Comparison of ENCODE assay signal across 8 cellular contexts in genomic region chr10:80196270-80196949, GRCh38. TPM values are rescaled to one million over a fixed set of nuclear protein-coding genes. Genes with fewer than 3 reads are reported as not detected.
DNase-seq lines count a peak whose midpoint lies in the region; ATAC-seq and TF ChIP-seq lines count a peak whose summit lies in the region.

No MANE protein-coding gene starts in this region.

- no peaks in the 10 kb centered on the region for H3K27me3 ChIP-seq in CD4-positive, alpha-beta memory T cell (ENCODE audit: insufficient read depth, low read length)
- H3K27me3 ChIP-seq in effector memory CD4-positive, alpha-beta T cell (replicated peaks; ENCODE audit: control insufficient read depth, insufficient read depth, low read length, poor library complexity, severe bottlenecking): no peaks in the 10 kb centered on the region
- no peaks in the 10 kb centered on the region for H3K27me3 ChIP-seq in prostate gland (replicated peaks; ENCODE audit: insufficient read depth)
- no peaks in the 10 kb centered on the region for H3K27me3 ChIP-seq in neural progenitor cell

- peaks cover 11% of the 10 kb centered on the region for H3K36me3 ChIP-seq in CD4-positive, alpha-beta memory T cell (ENCODE audit: insufficient read depth, low read length)
- peaks cover 4% of the 10 kb centered on the region for H3K36me3 ChIP-seq in effector memory CD4-positive, alpha-beta T cell (ENCODE audit: control insufficient read depth, insufficient read depth, low read length)
- H3K36me3 ChIP-seq in prostate gland (no peaks in the 10 kb centered on the region), neural progenitor cell (no peaks in the 10 kb centered on the region)

- H4K20me1 ChIP-seq in neural progenitor cell (ENCODE audit: low read depth): no peaks in the 10 kb centered on the region

- H3K4me1 ChIP-seq in CD4-positive, alpha-beta memory T cell (ENCODE audit: insufficient read depth, low read length): peaks cover 91% of the 10 kb centered on the region
- H3K4me1 ChIP-seq in effector memory CD4-positive, alpha-beta T cell (ENCODE audit: control insufficient read depth, insufficient read depth, low read length, poor library complexity, severe bottlenecking): peaks cover 49% of the 10 kb centered on the region
- peaks cover 14% of the 10 kb centered on the region for H3K4me1 ChIP-seq in prostate gland (replicated peaks)
- H3K4me1 ChIP-seq in neural progenitor cell: peaks cover 11% of the 10 kb centered on the region

- H3K9ac ChIP-seq in neural progenitor cell: no peak overlapping the region

- peak overlapping the region; percentile 73 to 94 (median 91) for H3K27ac Mint-ChIP-seq in CD4-positive, alpha-beta memory T cell
- H3K27ac Mint-ChIP-seq in neural progenitor cell: no peak overlapping the region

- no peaks in the 10 kb centered on the region for H3K27me3 Mint-ChIP-seq in CD4-positive, alpha-beta memory T cell
- peaks cover 2% of the 10 kb centered on the region for H3K27me3 Mint-ChIP-seq in neural progenitor cell (ENCODE audit: insufficient read depth, low read depth)

- POLR2A ChIA-PET in CD4-positive, alpha-beta memory T cell (lab: Charles Lee; ENCODE audit: partially characterized antibody): interaction anchor here (1.0 to 5.4 kb wide), 5 partner anchors 8 to 53 kb away, joined by 3 to 53 read pairs (median 11); partner anchors contain the start of gene ANXA11

- no peaks in the 10 kb centered on the region for H3K79me2 ChIP-seq in neural progenitor cell (ENCODE audit: low read depth)

- no peak overlapping the region for H2AFZ ChIP-seq in neural progenitor cell (replicated peaks)

- H3K9me3 ChIP-seq in CD4-positive, alpha-beta memory T cell (ENCODE audit: control insufficient read depth in 1 of 2, low read length in 2 of 2): no peaks in the 10 kb centered on the region
- no peaks in the 10 kb centered on the region for H3K9me3 ChIP-seq in effector memory CD4-positive, alpha-beta T cell (ENCODE audit: control insufficient read depth, low read length)
- H3K9me3 ChIP-seq in prostate gland (no peaks in the 10 kb centered on the region), neural progenitor cell (ENCODE audit: low read depth) (no peaks in the 10 kb centered on the region)

- peak overlapping the region; percentile 59 for H3K27ac ChIP-seq in CD4-positive, alpha-beta memory T cell (ENCODE audit: low read depth, low read length)
- peak overlapping the region; percentile 62 for H3K27ac ChIP-seq in effector memory CD4-positive, alpha-beta T cell (ENCODE audit: insufficient read depth, low read length, poor library complexity, severe bottlenecking)
- H3K27ac ChIP-seq in prostate gland (peak overlapping the region; percentile 65 to 78), neural progenitor cell (no peak overlapping the region)

- peaks cover 25 to 47% of the 10 kb centered on the region in 2 donors for H3K36me3 Mint-ChIP-seq in CD4-positive, alpha-beta memory T cell
- no peaks in the 10 kb centered on the region for H3K36me3 Mint-ChIP-seq in neural progenitor cell

- CTCF ChIA-PET in CD4-positive, alpha-beta memory T cell (lab: Charles Lee; ENCODE audit: partially characterized antibody): interaction anchor here (1.2 to 1.8 kb wide), 2 partner anchors 9 to 52 kb away, joined by 6 to 12 read pairs; no protein-coding TSS in a partner anchor

- 40% methylated on average over 8 of the region's 8 CpGs for WGBS in prostate gland

- H3K4me3 ChIP-seq in CD4-positive, alpha-beta memory T cell (ENCODE audit: low read length in 2 of 2): no peak overlapping the region
- H3K4me3 ChIP-seq in effector memory CD4-positive, alpha-beta T cell (ENCODE audit: insufficient read depth, low read depth, low read length, poor library complexity, severe bottlenecking): peak overlapping the region; percentile 23
- H3K4me3 ChIP-seq in prostate gland: no peak overlapping the region
- H3K4me3 ChIP-seq in neural progenitor cell: no peak overlapping the region

- H3K4me1 Mint-ChIP-seq in CD4-positive, alpha-beta memory T cell: peaks cover 64 to 91% (median 75%) of the 10 kb centered on the region in 4 donors
- H3K4me1 Mint-ChIP-seq in neural progenitor cell: no peaks in the 10 kb centered on the region

- H3K4me2 ChIP-seq in neural progenitor cell: no peak overlapping the region

- TF ChIP-seq POLR2A in prostate gland (IDR thresholded peaks at IDR 0.05): peak; percentile 29

- peak; percentile 42 to 86 (median 48) for DNase-seq in CD4-positive, alpha-beta memory T cell
- DNase-seq in HPDE6-E6E7 (ENCODE audit: extremely low spot score) (peak; percentile 63), prostate gland (ENCODE audit: low spot score) (peak; percentile 61), iPS-NIHi7 (ENCODE audit: extremely low spot score) (no peak), neural progenitor cell (ENCODE audit: low spot score) (no peak)
- peak; percentile 54 to 61 for DNase-seq in activated CD4-positive, alpha-beta T cell treated with anti-CD3 and anti-CD28 coated beads, Interleukin-2, amount 50 U/mL, for 4 hours
- DNase-seq in effector memory CD4-positive, alpha-beta T cell: peak; percentile 32 to 58 (median 53)

- H3K4me3 Mint-ChIP-seq in CD4-positive, alpha-beta memory T cell: peak overlapping the region in 7 of 8 donors; percentile 37 to 82 (median 70)
- H3K4me3 Mint-ChIP-seq in neural progenitor cell: no peak overlapping the region

- peak; percentile 74 for ATAC-seq in GM21381 (IDR thresholded peaks at IDR 0.05; ENCODE audit: unreplicated experiment)

- TF ChIP-seq CTCF in prostate gland (IDR thresholded peaks at IDR 0.05) (peak in 1 of 4 experiments; percentile 3), neural progenitor cell (IDR thresholded peaks at IDR 0.05) (no peak)

- H3K9me3 Mint-ChIP-seq in CD4-positive, alpha-beta memory T cell: peaks cover 0 to 1% (median 0%) of the 10 kb centered on the region in 8 donors
- H3K9me3 Mint-ChIP-seq in neural progenitor cell: peaks cover 5% of the 10 kb centered on the region

- H3F3A ChIP-seq in neural progenitor cell (ENCODE audit: low read depth): no peaks in the 10 kb centered on the region

- intact Hi-C loops in CD4-positive, alpha-beta memory T cell (cut with micrococcal nuclease): loop anchor here (1.0 kb wide), 2 partner anchors 8 to 9 kb away; no protein-coding TSS in a partner anchor
- intact Hi-C loops in prostate gland (cut with DNase I): no loop called here

RNA-seq across cellular contexts. Expression of gene ANXA11, which starts 8.9 kb away (rescaled TPM):
- 100 to 1,000 TPM; 202 to 211 TPM for total RNA-seq in CD4-positive, alpha-beta memory T cell
- polyA plus RNA-seq in CD4-positive, alpha-beta memory T cell: 100 to 1,000 TPM; 173 to 342 TPM
- total RNA-seq in prostate gland: 100 to 1,000 TPM; 158 to 174 TPM
- 2.7 and 7.3 TPM in 2 replicates for total RNA-seq in neural progenitor cell (ENCODE audit: low replicate concordance)

Comparison
In these comparisons a context has a peak if more than half of its experiments do, and no peak if none do; other contexts are left out.
1. DNase-seq: peak in CD4-positive, alpha-beta memory T cell (5 of 5), HPDE6-E6E7 (single experiment), activated CD4-positive, alpha-beta T cell treated with anti-CD3 and anti-CD28 coated beads, Interleukin-2, amount 50 U/mL, for 4 hours (2 of 2), effector memory CD4-positive, alpha-beta T cell (3 of 3) and prostate gland (single experiment); none in iPS-NIHi7 (single experiment) and neural progenitor cell (single experiment).
2. RNA of gene ANXA11, which starts 8.9 kb away (total RNA-seq): 202 to 211 TPM in CD4-positive, alpha-beta memory T cell and 158 to 174 TPM in prostate gland; 2.7 to 7.3 TPM in neural progenitor cell; every median in the first group is over 10 times any median in the second.